Comparison of ENCODE assay signal across 8 cellular contexts in the genomic region with DNA sequence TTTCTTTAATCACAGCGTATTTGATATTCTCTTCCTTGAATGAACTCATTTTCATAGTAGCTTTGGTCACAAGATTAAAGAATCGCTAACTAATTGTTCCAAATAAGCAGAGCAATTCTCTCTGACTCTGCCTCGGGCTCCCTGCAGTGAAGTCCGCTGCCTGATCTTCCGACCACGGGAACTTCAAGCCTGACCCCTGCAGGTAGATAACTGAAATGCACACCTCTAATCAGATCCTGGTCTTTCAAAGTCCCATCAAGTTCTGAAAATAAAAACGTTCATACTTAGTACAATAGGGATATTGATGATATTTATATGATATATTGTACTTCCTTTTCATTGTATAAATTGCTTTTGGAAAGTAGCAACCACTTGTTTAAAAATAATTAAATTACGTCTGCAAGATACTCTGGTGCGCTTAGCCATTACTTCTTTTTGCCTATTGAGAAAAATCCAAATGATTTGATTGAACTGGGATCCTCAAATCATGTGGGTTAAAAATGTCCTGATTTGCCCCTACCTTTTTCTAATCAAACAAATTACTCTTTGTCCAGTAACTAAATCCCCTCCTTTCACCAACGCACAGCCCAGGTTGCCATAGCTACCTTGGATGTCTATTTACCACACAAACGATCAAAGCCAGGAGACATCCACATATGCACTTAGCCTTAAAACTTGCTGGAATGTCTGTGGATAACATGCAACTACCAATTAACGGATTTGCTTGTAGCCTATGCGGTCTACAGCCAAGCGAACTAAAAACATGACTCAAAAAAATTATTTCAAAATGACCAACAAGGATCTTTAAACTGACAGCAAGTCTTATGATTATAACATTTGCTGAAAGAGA. TPM values are rescaled to one million over a fixed set of nuclear protein-coding genes. Genes with fewer than 3 reads are reported as not detected.
DNase-seq lines count a peak whose midpoint lies in the region; ATAC-seq and TF ChIP-seq lines count a peak whose summit lies in the region.

No MANE protein-coding gene starts in this region.

- TF ChIP-seq CTCF in epithelial cell of esophagus (IDR thresholded peaks at IDR 0.05; ENCODE audit: insufficient read depth, low read depth, low read length, missing control alignments), result peak; percentile 68

- peak overlapping the region; percentile 14 for H3K4me3 ChIP-seq in epithelial cell of esophagus (ENCODE audit: low read length)

- ATAC-seq in GM18870 (IDR thresholded peaks at IDR 0.05; ENCODE audit: unreplicated experiment), result peak; percentile 63
- ATAC-seq in HG03571 (IDR thresholded peaks at IDR 0.05; ENCODE audit: unreplicated experiment), result peak; percentile 53
- ATAC-seq in GM19452 (IDR thresholded peaks at IDR 0.05; ENCODE audit: unreplicated experiment), result no peak

- peak; percentile 66 for DNase-seq in Ammon's horn (ENCODE audit: low spot score)
- DNase-seq in OCI-M1 (lab: John Stamatoyannopoulos, UW), result peak; percentile 39
- peak; percentile 62 for DNase-seq in epithelial cell of esophagus (ENCODE audit: low read depth)
- DNase-seq in myocyte (ENCODE audit: low read depth), result peak; percentile 51
- DNase-seq in OCI-M2 (lab: John Stamatoyannopoulos, UW; ENCODE audit: unreplicated experiment), result no peak

RNA-seq across cellular contexts. Expression of gene MID1, which starts 4.2 kb away (rescaled TPM):
- 11.0 and 18.4 TPM in 2 replicates for total RNA-seq in myocyte
- polyA plus RNA-seq in myocyte (2012), result 4.6 TPM
